In genomic region chr9:136329211-136329627, GRCh38 we compare ENCODE assay signal across 9 cellular contexts. TPM values are rescaled to one million over a fixed set of nuclear protein-coding genes. Genes with fewer than 3 reads are reported as not detected.
DNase-seq lines count a peak whose midpoint lies in the region; TF ChIP-seq lines count a peak whose summit lies in the region.
"Had no signal": no experiment of that assay in that cellular context is flagged by ENCODE, and none has a peak within 500 bp of the region (broad histone marks: within the 10 kb centered on the region; RNA-seq: fewer than 3 reads in every experiment).

No MANE protein-coding gene starts in this region.

- no peaks in the 10 kb centered on the region for H3K27me3 ChIP-seq in iPS-20b (ENCODE audit: insufficient read depth, low read length)
- no peaks in the 10 kb centered on the region for H3K27me3 ChIP-seq in stomach smooth muscle (ENCODE audit: control insufficient read depth in 1 of 2, insufficient read depth in 2 of 2, low read length in 2 of 2)

- H3K27me3 Mint-ChIP-seq in activated CD4-positive, alpha-beta memory T cell treated with anti-CD3 and anti-CD28 coated beads for 36 hours: no peaks in the 10 kb centered on the region
- no peaks in the 10 kb centered on the region for H3K27me3 Mint-ChIP-seq in activated CD4-positive, alpha-beta memory T cell treated with anti-CD3 and anti-CD28 coated beads, Interleukin-2, amount 10 ng/mL, durations not matched to agents 7 days and 5 days

- intact Hi-C loops in activated CD4-positive, alpha-beta memory T cell treated with anti-CD3 and anti-CD28 coated beads for 36 hours (cut with micrococcal nuclease): no loop called here

- H3K9me3 Mint-ChIP-seq in activated CD4-positive, alpha-beta memory T cell treated with anti-CD3 and anti-CD28 coated beads for 36 hours: no peaks in the 10 kb centered on the region
- H3K9me3 Mint-ChIP-seq in activated CD4-positive, alpha-beta memory T cell treated with anti-CD3 and anti-CD28 coated beads, Interleukin-2, amount 10 ng/mL, durations not matched to agents 7 days and 5 days: no peaks in the 10 kb centered on the region

- H3K27ac ChIP-seq in iPS-20b (ENCODE audit: low read length) (no peak overlapping the region), stomach smooth muscle (ENCODE audit: low read length) (no peak overlapping the region)

- no peak overlapping the region for H3K27ac Mint-ChIP-seq in activated CD4-positive, alpha-beta memory T cell treated with anti-CD3 and anti-CD28 coated beads for 36 hours
- H3K27ac Mint-ChIP-seq in activated CD4-positive, alpha-beta memory T cell treated with anti-CD3 and anti-CD28 coated beads, Interleukin-2, amount 10 ng/mL, durations not matched to agents 7 days and 5 days: no peak overlapping the region

- H3K4me3 ChIP-seq in astrocyte of the cerebellum (ENCODE audit: low read depth, low read length) (peak overlapping the region; percentile 67), iPS-20b (ENCODE audit: low read length) (no peak overlapping the region), stomach smooth muscle (ENCODE audit: low read length in 2 of 2) (peak overlapping the region in 1 of 2 donors; percentile 78)

- H3K9me3 ChIP-seq in iPS-20b (ENCODE audit: insufficient read depth, low read depth, low read length) (no peaks in the 10 kb centered on the region), stomach smooth muscle (ENCODE audit: control insufficient read depth in 2 of 2, low read length in 2 of 2) (no peaks in the 10 kb centered on the region)

- in situ Hi-C loops in astrocyte of the cerebellum (cut with HindIII; ENCODE audit: low sequenced_read_pairs): no loop called here

- peak overlapping the region; percentile 27; the same call in 1 of the 2 replicates for H3K9ac ChIP-seq in iPS-20b (ENCODE audit: low read depth, low read length)
- H3K9ac ChIP-seq in stomach smooth muscle (ENCODE audit: low read length in 2 of 2): peak overlapping the region; percentile 73 to 80

- H3K36me3 ChIP-seq in iPS-20b (ENCODE audit: insufficient read depth, low read depth, low read length) (no peaks in the 10 kb centered on the region), stomach smooth muscle (ENCODE audit: control insufficient read depth in 2 of 2, insufficient read depth in 2 of 2, low read length in 2 of 2) (no peaks in the 10 kb centered on the region)

- peaks cover 4% of the 10 kb centered on the region for H3K4me1 Mint-ChIP-seq in activated CD4-positive, alpha-beta memory T cell treated with anti-CD3 and anti-CD28 coated beads for 36 hours (ENCODE audit: low read depth)
- H3K4me1 Mint-ChIP-seq in activated CD4-positive, alpha-beta memory T cell treated with anti-CD3 and anti-CD28 coated beads, Interleukin-2, amount 10 ng/mL, durations not matched to agents 7 days and 5 days: peaks cover 5% of the 10 kb centered on the region

- H3K36me3 Mint-ChIP-seq in activated CD4-positive, alpha-beta memory T cell treated with anti-CD3 and anti-CD28 coated beads for 36 hours: no peaks in the 10 kb centered on the region
- no peaks in the 10 kb centered on the region for H3K36me3 Mint-ChIP-seq in activated CD4-positive, alpha-beta memory T cell treated with anti-CD3 and anti-CD28 coated beads, Interleukin-2, amount 10 ng/mL, durations not matched to agents 7 days and 5 days (ENCODE audit: low read depth)

- H3K4me1 ChIP-seq in iPS-20b (ENCODE audit: insufficient read depth, low read length) (peaks cover 9% of the 10 kb centered on the region), stomach smooth muscle (ENCODE audit: control insufficient read depth, insufficient read depth, low read length) (peaks cover 31% of the 10 kb centered on the region)

- POLR2A ChIA-PET in activated CD4-positive, alpha-beta memory T cell treated with anti-CD3 and anti-CD28 coated beads for 36 hours (lab: Charles Lee): no interaction called here
- POLR2A ChIA-PET in activated CD4-positive, alpha-beta memory T cell treated with anti-CD3 and anti-CD28 coated beads, Interleukin-2, amount 10 ng/mL, durations not matched to agents 7 days and 5 days (lab: Charles Lee): interaction anchor here (1.5 kb wide), 1 partner anchor 35 kb away, joined by 4 read pairs; the partner anchor contains the start of gene DNLZ
- POLR2A ChIA-PET in HEK293T (lab: Yijun Ruan, JAX): interaction anchor here (0.6 to 2.2 kb wide), 2 partner anchors 24 to 33 kb away, joined by 3 to 8 read pairs; no protein-coding TSS in a partner anchor

- CTCF ChIA-PET in activated CD4-positive, alpha-beta memory T cell treated with anti-CD3 and anti-CD28 coated beads for 36 hours (lab: Charles Lee): interaction anchor here (1.2 kb wide), 1 partner anchor 46 kb away, joined by 3 read pairs; no protein-coding TSS in a partner anchor
- CTCF ChIA-PET in activated CD4-positive, alpha-beta memory T cell treated with anti-CD3 and anti-CD28 coated beads, Interleukin-2, amount 10 ng/mL, durations not matched to agents 7 days and 5 days (lab: Charles Lee): interaction anchor here (0.6 kb wide), 1 partner anchor 415 kb away, joined by 3 read pairs; no protein-coding TSS in a partner anchor
- CTCF ChIA-PET in HEK293T (lab: Yijun Ruan, JAX): interaction anchor here (1.2 kb wide), 1 partner anchor 9 kb away, joined by 3 read pairs; no protein-coding TSS in a partner anchor

- peak overlapping the region; percentile 35 for H3K4me3 Mint-ChIP-seq in activated CD4-positive, alpha-beta memory T cell treated with anti-CD3 and anti-CD28 coated beads for 36 hours
- H3K4me3 Mint-ChIP-seq in activated CD4-positive, alpha-beta memory T cell treated with anti-CD3 and anti-CD28 coated beads, Interleukin-2, amount 10 ng/mL, durations not matched to agents 7 days and 5 days: no peak overlapping the region

- no peak for DNase-seq in activated CD4-positive, alpha-beta memory T cell treated with anti-CD3 and anti-CD28 coated beads for 36 hours
- DNase-seq in activated CD4-positive, alpha-beta memory T cell treated with anti-CD3 and anti-CD28 coated beads, Interleukin-2, amount 10 ng/mL, durations not matched to agents 7 days and 5 days: no peak
- DNase-seq in astrocyte of the cerebellum (ENCODE audit: low read depth) (no peak), HEK293T (ENCODE audit: extremely low spot score) (no peak), NCI-H2107 (lab: John Stamatoyannopoulos, UW) (no peak)
- DNase-seq in stimulated activated CD4-positive, alpha-beta T cell treated with anti-CD3 and anti-CD28 coated beads, Interleukin-4, amount 100 ng/mL, for 4 hours: no peak

- TF ChIP-seq CTCF in astrocyte of the cerebellum (IDR thresholded peaks at IDR 0.05; ENCODE audit: low read depth, low read length, missing control alignments): no peak

TF ChIP-seq in HEK293T, 16 proteins besides CTCF, POLR2A, EP300 and RAD21:
- TF ChIP-seq NFRKB (IDR thresholded peaks at IDR 0.05) (no peak), SUZ12 (IDR thresholded peaks at IDR 0.05) (no peak), ARNT (IDR thresholded peaks at IDR 0.05) (no peak), FOXK2 (IDR thresholded peaks at IDR 0.05) (no peak), SP1 (IDR thresholded peaks at IDR 0.05) (no peak), LEF1 (IDR thresholded peaks at IDR 0.05; ENCODE audit: borderline replicate concordance) (no peak), L3MBTL2 (conservative IDR thresholded peaks at IDR 0.05) (no peak), BHLHE40 (IDR thresholded peaks at IDR 0.05; ENCODE audit: borderline replicate concordance) (no peak), CTBP1 (IDR thresholded peaks at IDR 0.05; ENCODE audit: borderline replicate concordance) (no peak), HDGF (IDR thresholded peaks at IDR 0.05; ENCODE audit: borderline replicate concordance) (no peak), FOXA1 (IDR thresholded peaks at IDR 0.05) (no peak), PKNOX1 (IDR thresholded peaks at IDR 0.05) (no peak), TARDBP (IDR thresholded peaks at IDR 0.05) (no peak), FOXM1 (IDR thresholded peaks at IDR 0.05; ENCODE audit: borderline replicate concordance) (no peak), ZNF384 (IDR thresholded peaks at IDR 0.05) (no peak), ELF4 (IDR thresholded peaks at IDR 0.05) (no peak)

RNA-seq across cellular contexts. Expression of gene GPSM1, which starts 1.9 kb away (rescaled TPM):
- total RNA-seq in activated CD4-positive, alpha-beta memory T cell treated with anti-CD3 and anti-CD28 coated beads for 36 hours: 10 to 100 TPM; 10.6 to 11.3 TPM
- total RNA-seq in activated CD4-positive, alpha-beta memory T cell treated with anti-CD3 and anti-CD28 coated beads, Interleukin-2, amount 10 ng/mL, durations not matched to agents 7 days and 5 days: 1 to 10 TPM; 6.0 to 6.5 TPM

RNA-seq across cellular contexts. Expression of gene CCDC187, which starts 25.3 kb away (rescaled TPM):
- not detected for total RNA-seq in activated CD4-positive, alpha-beta memory T cell treated with anti-CD3 and anti-CD28 coated beads for 36 hours
- total RNA-seq in activated CD4-positive, alpha-beta memory T cell treated with anti-CD3 and anti-CD28 coated beads, Interleukin-2, amount 10 ng/mL, durations not matched to agents 7 days and 5 days: not detected
- total RNA-seq: pulmonary artery endothelial cell had no signal

RNA-seq across cellular contexts. Expression of gene DNLZ, which starts 34.3 kb away (rescaled TPM):
- 10 to 100 TPM; 14.5 to 15.2 TPM for total RNA-seq in activated CD4-positive, alpha-beta memory T cell treated with anti-CD3 and anti-CD28 coated beads for 36 hours
- 10 to 100 TPM; 11.5 TPM for total RNA-seq in activated CD4-positive, alpha-beta memory T cell treated with anti-CD3 and anti-CD28 coated beads, Interleukin-2, amount 10 ng/mL, durations not matched to agents 7 days and 5 days

RNA-seq across cellular contexts. Expression of gene CARD9, which starts 44.2 kb away (rescaled TPM):
- 1 to 10 TPM; 1.4 to 2.4 TPM for total RNA-seq in activated CD4-positive, alpha-beta memory T cell treated with anti-CD3 and anti-CD28 coated beads for 36 hours
- 1 to 10 TPM in 1 of 2 experiments, under 1 TPM in 1; 0.55 to 1.3 TPM for total RNA-seq in activated CD4-positive, alpha-beta memory T cell treated with anti-CD3 and anti-CD28 coated beads, Interleukin-2, amount 10 ng/mL, durations not matched to agents 7 days and 5 days
